In genomic region chr2:236536727-236537398, GRCh38 we compare ENCODE assay signal across 9 cellular contexts.
DNase-seq lines count a peak whose midpoint lies in the region; ATAC-seq lines count a peak whose summit lies in the region.
"Had no signal": no experiment of that assay in that cellular context is flagged by ENCODE, and none has a peak within 500 bp of the region (broad histone marks: within the 10 kb centered on the region; RNA-seq: fewer than 3 reads in every experiment).

No MANE protein-coding gene starts in this region.

- ATAC-seq in GM18868 (IDR thresholded peaks at IDR 0.05; ENCODE audit: unreplicated experiment), result peak; percentile 60
- ATAC-seq in HG03108 (IDR thresholded peaks at IDR 0.05; ENCODE audit: unreplicated experiment), result peak; percentile 40

- DNase-seq in activated CD8-positive, alpha-beta memory T cell treated with anti-CD3 and anti-CD28 coated beads, Interleukin-2, amount 50 U/mL, for 4 hours, result peak; percentile 50
- DNase-seq in stimulated activated CD4-positive, alpha-beta T cell treated with anti-CD3 and anti-CD28 coated beads, Interleukin-1b, Interleukin-23, amount 100 ng/mL, for 48 hours, result peak; percentile 42
- DNase-seq in NCI-H748 (lab: John Stamatoyannopoulos, UW; ENCODE audit: unreplicated experiment), result no peak
- no peak for DNase-seq in NCI-H2227 (lab: John Stamatoyannopoulos, UW; ENCODE audit: unreplicated experiment)
- DNase-seq in HCEC 1CT, result no peak
- DNase-seq in NCI-H748 treated with DMSO at 0.1 percent for 48 hours (lab: John Stamatoyannopoulos, UW), result no peak
- DNase-seq: foreskin melanocyte had no signal

Comparison
In these comparisons a context has a peak if more than half of its experiments do, and no peak if none do; other contexts are left out.
1. DNase-seq: peak in activated CD8-positive, alpha-beta memory T cell treated with anti-CD3 and anti-CD28 coated beads, Interleukin-2, amount 50 U/mL, for 4 hours (single experiment) and stimulated activated CD4-positive, alpha-beta T cell treated with anti-CD3 and anti-CD28 coated beads, Interleukin-1b, Interleukin-23, amount 100 ng/mL, for 48 hours (single experiment); none in NCI-H748 (single experiment), NCI-H2227 (single experiment), HCEC 1CT (single experiment) and NCI-H748 treated with DMSO at 0.1 percent for 48 hours (single experiment).